16 cellular contexts compared by ENCODE assay signal in genomic region chr4:73764513-73764912, GRCh38. TPM values are rescaled to one million over a fixed set of nuclear protein-coding genes. Genes with fewer than 3 reads are reported as not detected.
"Had no signal": no experiment of that assay in that cellular context is flagged by ENCODE, and none has a peak within 500 bp of the region (broad histone marks: within the 10 kb centered on the region; RNA-seq: fewer than 3 reads in every experiment).

No MANE protein-coding gene starts in this region.

- ATAC-seq: gastrocnemius medialis, heart right ventricle, T-helper 17 cell had no signal

- H3K36me3 ChIP-seq: cardiac muscle cell, gastrocnemius medialis, heart right ventricle, left ventricle myocardium inferior had no signal

- H3K27me3 ChIP-seq: cardiac muscle cell, gastrocnemius medialis, heart right ventricle had no signal

- H3K4me1 ChIP-seq: gastrocnemius medialis, left ventricle myocardium inferior had no signal

- H3K9me3 ChIP-seq: gastrocnemius medialis, heart right ventricle, left ventricle myocardium inferior had no signal

- H3K4me3 ChIP-seq: cardiac muscle cell, dorsolateral prefrontal cortex, gastrocnemius medialis, heart right ventricle, left ventricle myocardium inferior had no signal

- H3K27ac ChIP-seq: cardiac muscle cell, dorsolateral prefrontal cortex, gastrocnemius medialis, heart right ventricle, left ventricle myocardium inferior had no signal

- DNase-seq: activated B cell treated with CpG ODN at 0.5 μM for 24 hours; activated CD4-positive, alpha-beta T cell treated with anti-CD3 and anti-CD28 coated beads, Interleukin-2, amount 10 ng/mL, durations not matched to agents 24 days and 14 days; activated CD8-positive, alpha-beta memory T cell treated with anti-CD3 and anti-CD28 coated beads for 24 hours; activated naive CD8-positive, alpha-beta T cell treated with anti-CD3 and anti-CD28 coated beads for 36 hours; dorsolateral prefrontal cortex; endodermal cell; gastrocnemius medialis; heart right ventricle; kidney; left ventricle myocardium inferior; nucleus accumbens; posterior cingulate gyrus; retina; T-helper 17 cell had no signal

- FAIRE-seq: kidney, TTC549 had no signal

RNA-seq across cellular contexts. Expression of gene CXCL8, which starts 24.1 kb away (rescaled TPM):
- total RNA-seq: cardiac muscle cell, endodermal cell had no signal
- polyA plus RNA-seq: cardiac muscle cell had no signal
